ENCODE assay signal across 8 cellular contexts in the genomic region with DNA sequence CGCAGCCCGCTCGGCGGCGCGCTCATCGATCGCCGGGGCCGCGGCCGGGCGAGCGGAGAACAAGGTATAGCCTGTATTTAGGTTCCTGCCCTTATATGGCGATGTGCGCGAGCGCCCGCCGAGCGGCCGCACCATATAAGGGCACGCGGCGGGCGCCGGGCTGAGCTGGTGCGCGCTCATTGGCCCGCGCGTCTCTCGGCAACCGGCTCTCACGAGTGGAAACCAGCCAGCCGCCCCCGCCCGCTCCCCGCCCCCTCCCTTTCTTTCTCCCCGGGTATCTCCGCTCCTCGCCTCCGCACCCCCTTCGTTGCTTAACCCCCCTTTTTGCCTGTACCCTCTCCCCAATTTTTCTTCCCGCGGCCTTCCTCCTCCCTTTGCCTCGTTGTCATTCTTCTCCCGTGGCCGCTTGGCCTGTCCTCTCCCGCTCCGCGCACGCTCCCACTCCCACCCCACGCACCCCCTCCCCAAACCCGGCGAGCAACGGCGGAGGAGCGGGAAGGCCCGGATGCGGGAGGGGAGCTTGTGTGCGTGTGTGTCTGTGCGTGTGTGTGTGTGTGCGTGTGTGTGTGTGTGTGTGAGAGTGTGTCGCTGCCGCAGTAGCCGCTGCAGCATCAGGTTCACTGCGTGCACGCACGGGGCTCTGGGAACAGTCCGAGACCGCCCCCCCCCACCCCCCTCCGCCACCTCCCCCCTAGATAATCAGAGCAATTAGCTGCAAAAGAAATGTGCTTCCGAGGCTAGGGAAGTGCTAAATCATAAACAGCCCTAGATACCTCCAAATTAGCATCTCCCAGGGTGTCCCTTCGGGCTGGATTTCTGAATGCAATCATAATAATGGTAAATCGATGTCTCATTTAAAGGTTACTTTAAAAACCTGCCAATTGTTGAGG. TPM values are rescaled to one million over a fixed set of nuclear protein-coding genes. Genes with fewer than 3 reads are reported as not detected.
DNase-seq lines count a peak whose midpoint lies in the region; ATAC-seq and TF ChIP-seq lines count a peak whose summit lies in the region.

No MANE protein-coding gene starts in this region.

- H3K36me3 ChIP-seq in OCI-LY1 (ENCODE audit: insufficient read depth, low read length), result no peaks in the 10 kb centered on the region

- no peaks in the 10 kb centered on the region for H3K27me3 ChIP-seq in OCI-LY1 (ENCODE audit: insufficient read depth, low read length)

- H3K4me1 Mint-ChIP-seq in IgD-negative memory B cell, result peaks cover 8 to 20% (median 9%) of the 10 kb centered on the region in 3 donors
- peaks cover 40% of the 10 kb centered on the region for H3K4me1 Mint-ChIP-seq in nephron progenitor cell
- H3K4me1 Mint-ChIP-seq in stimulated activated naive CD8-positive, alpha-beta T cell treated with anti-CD3 and anti-CD28 coated beads, Interleukin-15, amount 100 ng/mL, for 72 hours, result peaks cover 76% of the 10 kb centered on the region

- H3K9me3 Mint-ChIP-seq in IgD-negative memory B cell (peaks cover 0 to 4% (median 0%) of the 10 kb centered on the region in 3 donors), nephron progenitor cell (no peaks in the 10 kb centered on the region)
- no peaks in the 10 kb centered on the region for H3K9me3 Mint-ChIP-seq in stimulated activated naive CD8-positive, alpha-beta T cell treated with anti-CD3 and anti-CD28 coated beads, Interleukin-15, amount 100 ng/mL, for 72 hours

- H3F3A ChIP-seq in OCI-LY1 (ENCODE audit: insufficient read depth, low read length), result no peaks in the 10 kb centered on the region

- H3K79me2 ChIP-seq in OCI-LY1 (ENCODE audit: insufficient read depth, low read length), result no peaks in the 10 kb centered on the region

- peak overlapping the region; percentile 79 for H3K27ac ChIP-seq in OCI-LY1 (ENCODE audit: low read depth, low read length, poor library complexity, severe bottlenecking)

- H2AFZ ChIP-seq in OCI-LY1 (ENCODE audit: low read length), result no peak overlapping the region

- H3K27me3 Mint-ChIP-seq in IgD-negative memory B cell (peaks cover 51% of the 10 kb centered on the region), nephron progenitor cell (ENCODE audit: low read depth, poor library complexity) (peaks cover 91% of the 10 kb centered on the region)
- H3K27me3 Mint-ChIP-seq in stimulated activated naive CD8-positive, alpha-beta T cell treated with anti-CD3 and anti-CD28 coated beads, Interleukin-15, amount 100 ng/mL, for 72 hours, result peaks cover 86% of the 10 kb centered on the region

- H3K27ac Mint-ChIP-seq in IgD-negative memory B cell (peak overlapping the region; percentile 83 to 98 (median 92)), nephron progenitor cell (no peak overlapping the region)
- H3K27ac Mint-ChIP-seq in stimulated activated naive CD8-positive, alpha-beta T cell treated with anti-CD3 and anti-CD28 coated beads, Interleukin-15, amount 100 ng/mL, for 72 hours, result no peak overlapping the region

- H3K4me2 ChIP-seq in OCI-LY1 (ENCODE audit: low read length), result peak overlapping the region; percentile 92

- no peaks in the 10 kb centered on the region for H3K36me3 Mint-ChIP-seq in IgD-negative memory B cell
- no peaks in the 10 kb centered on the region for H3K36me3 Mint-ChIP-seq in nephron progenitor cell (ENCODE audit: low read depth)

- peak overlapping the region in 3 of 4 donors; percentile 58 to 85 (median 78) for H3K4me3 Mint-ChIP-seq in IgD-negative memory B cell
- H3K4me3 Mint-ChIP-seq in nephron progenitor cell, result peak overlapping the region; percentile 63
- H3K4me3 Mint-ChIP-seq in stimulated activated naive CD8-positive, alpha-beta T cell treated with anti-CD3 and anti-CD28 coated beads, Interleukin-15, amount 100 ng/mL, for 72 hours, result peak overlapping the region; percentile 55

- peak overlapping the region; percentile 67 for H3K4me3 ChIP-seq in OCI-LY1 (ENCODE audit: low read depth, low read length, poor library complexity, severe bottlenecking)
- peak overlapping the region; percentile 28 for H3K4me3 ChIP-seq in epithelial cell of proximal tubule (ENCODE audit: low read depth, low read length)

- peak; percentile 90 for DNase-seq in COLO829 (ENCODE audit: low spot score)
- peak; percentile 84 for DNase-seq in activated CD8-positive, alpha-beta memory T cell treated with anti-CD3 and anti-CD28 coated beads, Interleukin-2, amount 50 U/mL, for 48 hours
- no peak for DNase-seq in epithelial cell of proximal tubule (ENCODE audit: low read depth)
- peak; percentile 85 for DNase-seq in nephron progenitor cell
- peak; percentile 73 to 80 for DNase-seq in stimulated activated naive CD8-positive, alpha-beta T cell treated with anti-CD3 and anti-CD28 coated beads, Interleukin-15, amount 100 ng/mL, for 72 hours

- no peaks in the 10 kb centered on the region for H3K9me2 ChIP-seq in OCI-LY1 (ENCODE audit: low read depth, low read length)

- no peaks in the 10 kb centered on the region for H3K9me3 ChIP-seq in OCI-LY1 (ENCODE audit: low read length)

- peak; percentile 75 for ATAC-seq in GM21526 (IDR thresholded peaks at IDR 0.05; ENCODE audit: low FRiP score, unreplicated experiment)
- peak; percentile 86 for ATAC-seq in stimulated activated naive CD8-positive, alpha-beta T cell treated with anti-CD3 and anti-CD28 coated beads, Interleukin-15, amount 100 ng/mL, for 72 hours

- no peaks in the 10 kb centered on the region for H4K20me1 ChIP-seq in OCI-LY1 (ENCODE audit: insufficient read depth, low read length)

- TF ChIP-seq CTCF in OCI-LY1 (IDR thresholded peaks at IDR 0.05; ENCODE audit: low read length) (no peak), epithelial cell of proximal tubule (conservative IDR thresholded peaks at IDR 0.05; ENCODE audit: low read depth, low read length) (no peak), nephron progenitor cell (IDR thresholded peaks at IDR 0.05) (no peak)

- H3K9ac ChIP-seq in OCI-LY1 (ENCODE audit: low read length), result peak overlapping the region; percentile 85

- peaks cover 38% of the 10 kb centered on the region for H3K4me1 ChIP-seq in OCI-LY1 (ENCODE audit: insufficient read depth, low read length, severe bottlenecking)

RNA-seq across cellular contexts. Expression of gene CBX8, which starts 13.5 kb away (rescaled TPM):
- 3.2 TPM for polyA plus RNA-seq in IgD-negative memory B cell
- total RNA-seq in epithelial cell of proximal tubule, result 3.5 and 4.1 TPM in 2 replicates

RNA-seq across cellular contexts. Expression of gene CBX4, which starts 28.9 kb away (rescaled TPM):
- polyA plus RNA-seq in IgD-negative memory B cell, result 4.1 TPM
- total RNA-seq in epithelial cell of proximal tubule, result 4.8 and 7.4 TPM in 2 replicates

RNA-seq across cellular contexts. Expression of gene CBX2, which starts 32.4 kb away (rescaled TPM):
- 0.26 TPM for polyA plus RNA-seq in IgD-negative memory B cell
- 7.6 and 11.1 TPM in 2 replicates for total RNA-seq in epithelial cell of proximal tubule

Comparison
In these comparisons a context has a peak if more than half of its experiments do, and no peak if none do; other contexts are left out.
1. H3K27ac Mint-ChIP-seq: peak in IgD-negative memory B cell (3 of 3); none in nephron progenitor cell (single experiment) and stimulated activated naive CD8-positive, alpha-beta T cell treated with anti-CD3 and anti-CD28 coated beads, Interleukin-15, amount 100 ng/mL, for 72 hours (0 of 2).
2. Peak in every context shown above with its lines, with median percentiles within 50 percentile points of each other: H3K4me3 Mint-ChIP-seq.